11 cellular contexts compared by ENCODE assay signal in the genomic region with DNA sequence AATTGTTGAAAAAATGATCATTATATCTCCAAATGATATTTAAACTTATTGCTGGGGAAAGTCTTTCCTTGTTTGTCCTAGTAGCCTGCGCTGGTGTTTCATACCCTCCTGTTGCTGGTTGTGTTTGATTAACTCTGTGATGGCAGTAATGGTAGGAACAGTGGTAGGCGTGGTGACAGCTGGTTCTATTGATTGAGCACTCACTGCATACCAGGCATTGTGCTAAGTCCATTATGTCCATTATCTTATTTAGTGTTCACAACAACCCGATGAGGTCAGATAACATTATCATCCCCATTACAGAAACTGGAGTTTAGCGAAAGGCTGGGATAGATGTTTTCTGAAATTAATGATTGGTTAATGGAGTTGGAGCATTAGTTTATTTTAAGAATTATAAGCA. TPM values are rescaled to one million over a fixed set of nuclear protein-coding genes. Genes with fewer than 3 reads are reported as not detected.
A peak's percentile ranks its signal among the peaks of the same experiment; 100 is the strongest.
DNase-seq lines count a peak whose midpoint lies in the region; ATAC-seq and TF ChIP-seq lines count a peak whose summit lies in the region.
"Had no signal": no experiment of that assay in that cellular context is flagged by ENCODE, and none has a peak within 500 bp of the region (broad histone marks: within the 10 kb centered on the region; RNA-seq: fewer than 3 reads in every experiment).

No MANE protein-coding gene starts in this region.

- intact Hi-C loops in posterior cingulate gyrus (cut with DNase I) (no loop called here), MCF 10A (cut with micrococcal nuclease) (no loop called here)

- ATAC-seq in stimulated activated naive CD8-positive, alpha-beta T cell treated with anti-CD3 and anti-CD28 coated beads, Interleukin-15, amount 100 ng/mL, for 72 hours = no peak
- ATAC-seq in GM21825 (IDR thresholded peaks at IDR 0.05; ENCODE audit: unreplicated experiment) = no peak
- no peak for ATAC-seq in HG02763 (IDR thresholded peaks at IDR 0.05; ENCODE audit: unreplicated experiment)

- H3K27ac Mint-ChIP-seq in stimulated activated naive CD8-positive, alpha-beta T cell treated with anti-CD3 and anti-CD28 coated beads, Interleukin-15, Interleukin-2, amounts not matched to agents 100 ng/mL and 50 ng/mL, for 24 hours = peak overlapping the region; percentile 59
- H3K27ac Mint-ChIP-seq in stimulated activated naive CD8-positive, alpha-beta T cell treated with anti-CD3 and anti-CD28 coated beads, Interleukin-15, amount 100 ng/mL, for 72 hours = peak overlapping the region in 1 of 2 donors; percentile 27
- no peak overlapping the region for H3K27ac Mint-ChIP-seq in MCF 10A (ENCODE audit: low read depth, unreplicated experiment)
- H3K27ac Mint-ChIP-seq: activated B cell treated with CpG ODN at 0.5 μM for 24 hours had no signal

- no peak for DNase-seq in stimulated activated naive CD8-positive, alpha-beta T cell treated with anti-CD3 and anti-CD28 coated beads, Interleukin-15, amount 100 ng/mL, for 72 hours
- DNase-seq in NCI-H82 (lab: John Stamatoyannopoulos, UW) (peak; percentile 98), islet precursor cell (peak; percentile 83), posterior cingulate gyrus (no peak), MCF 10A (ENCODE audit: unreplicated experiment) (no peak)
- DNase-seq: activated B cell treated with CpG ODN at 0.5 μM for 24 hours, IMR-90, Right ventricle myocardium superior had no signal

- no peak for TF ChIP-seq CTCF in MCF 10A (IDR thresholded peaks at IDR 0.05; ENCODE audit: unreplicated experiment)

- CTCF ChIA-PET in MCF 10A (lab: Yijun Ruan, JAX) = interaction anchor here (0.6 to 1.6 kb wide), 2 partner anchors 18 to 22 kb away, joined by 3 to 15 read pairs; no protein-coding TSS in a partner anchor

- H3K27me3 Mint-ChIP-seq in stimulated activated naive CD8-positive, alpha-beta T cell treated with anti-CD3 and anti-CD28 coated beads, Interleukin-15, Interleukin-2, amounts not matched to agents 100 ng/mL and 50 ng/mL, for 24 hours = no peaks in the 10 kb centered on the region
- H3K27me3 Mint-ChIP-seq in stimulated activated naive CD8-positive, alpha-beta T cell treated with anti-CD3 and anti-CD28 coated beads, Interleukin-15, amount 100 ng/mL, for 72 hours = no peaks in the 10 kb centered on the region
- no peaks in the 10 kb centered on the region for H3K27me3 Mint-ChIP-seq in MCF 10A (ENCODE audit: insufficient read depth, unreplicated experiment)
- H3K27me3 Mint-ChIP-seq: activated B cell treated with CpG ODN at 0.5 μM for 24 hours had no signal

- H3K4me1 Mint-ChIP-seq in stimulated activated naive CD8-positive, alpha-beta T cell treated with anti-CD3 and anti-CD28 coated beads, Interleukin-15, Interleukin-2, amounts not matched to agents 100 ng/mL and 50 ng/mL, for 24 hours (ENCODE audit: low read depth) = peaks cover 47% of the 10 kb centered on the region
- H3K4me1 Mint-ChIP-seq in stimulated activated naive CD8-positive, alpha-beta T cell treated with anti-CD3 and anti-CD28 coated beads, Interleukin-15, amount 100 ng/mL, for 72 hours = peaks cover 25% of the 10 kb centered on the region
- peaks cover 9% of the 10 kb centered on the region for H3K4me1 Mint-ChIP-seq in MCF 10A (ENCODE audit: insufficient read depth, unreplicated experiment)

- no peak overlapping the region for H3K4me3 Mint-ChIP-seq in stimulated activated naive CD8-positive, alpha-beta T cell treated with anti-CD3 and anti-CD28 coated beads, Interleukin-15, Interleukin-2, amounts not matched to agents 100 ng/mL and 50 ng/mL, for 24 hours
- H3K4me3 Mint-ChIP-seq in stimulated activated naive CD8-positive, alpha-beta T cell treated with anti-CD3 and anti-CD28 coated beads, Interleukin-15, amount 100 ng/mL, for 72 hours = no peak overlapping the region
- no peak overlapping the region for H3K4me3 Mint-ChIP-seq in MCF 10A (ENCODE audit: unreplicated experiment)
- H3K4me3 Mint-ChIP-seq: activated B cell treated with CpG ODN at 0.5 μM for 24 hours had no signal

- peaks cover 45% of the 10 kb centered on the region for H3K36me3 Mint-ChIP-seq in stimulated activated naive CD8-positive, alpha-beta T cell treated with anti-CD3 and anti-CD28 coated beads, Interleukin-15, Interleukin-2, amounts not matched to agents 100 ng/mL and 50 ng/mL, for 24 hours (ENCODE audit: low read depth)
- peaks cover 47% of the 10 kb centered on the region for H3K36me3 Mint-ChIP-seq in MCF 10A (ENCODE audit: insufficient read depth, unreplicated experiment)

- no peaks in the 10 kb centered on the region for H3K9me3 Mint-ChIP-seq in stimulated activated naive CD8-positive, alpha-beta T cell treated with anti-CD3 and anti-CD28 coated beads, Interleukin-15, Interleukin-2, amounts not matched to agents 100 ng/mL and 50 ng/mL, for 24 hours
- H3K9me3 Mint-ChIP-seq in stimulated activated naive CD8-positive, alpha-beta T cell treated with anti-CD3 and anti-CD28 coated beads, Interleukin-15, amount 100 ng/mL, for 72 hours = no peaks in the 10 kb centered on the region
- H3K9me3 Mint-ChIP-seq in MCF 10A (ENCODE audit: unreplicated experiment) = no peaks in the 10 kb centered on the region
- H3K9me3 Mint-ChIP-seq: activated B cell treated with CpG ODN at 0.5 μM for 24 hours had no signal

- POLR2A ChIA-PET in MCF 10A (lab: Yijun Ruan, JAX) = interaction anchor here (0.9 kb wide), 1 partner anchor 23 kb away, joined by 3 read pairs; no protein-coding TSS in a partner anchor

- no TSS peak for BruUV-seq in MCF 10A (replicated peaks; lab: Mats Ljungman, UMichigan)

RNA-seq across cellular contexts. Expression of gene PPP1R21, which starts 11.5 kb away (rescaled TPM):
- total RNA-seq in MCF 10A (2022) = 14.8 and 16.2 TPM in 2 replicates

Comparison
In these comparisons a context has a peak if more than half of its experiments do, and no peak if none do; other contexts are left out.
1. DNase-seq: peak in NCI-H82 (single experiment) and islet precursor cell (single experiment); none in stimulated activated naive CD8-positive, alpha-beta T cell treated with anti-CD3 and anti-CD28 coated beads, Interleukin-15, amount 100 ng/mL, for 72 hours (0 of 2), posterior cingulate gyrus (0 of 10) and MCF 10A (single experiment).